Comparison of ENCODE assay signal across 8 cellular contexts in genomic region chr6:70956191-70956450, GRCh38. TPM values are rescaled to one million over a fixed set of nuclear protein-coding genes. Genes with fewer than 3 reads are reported as not detected.
DNase-seq lines count a peak whose midpoint lies in the region; ATAC-seq and TF ChIP-seq lines count a peak whose summit lies in the region.

No MANE protein-coding gene starts in this region.

- H3K4me3 Mint-ChIP-seq in activated CD4-positive, alpha-beta T cell treated with anti-CD3 and anti-CD28 coated beads, Interleukin-2, amount 10 ng/mL, durations not matched to agents 7 days and 5 days = peak overlapping the region; percentile 48
- H3K4me3 Mint-ChIP-seq in activated B cell treated with CpG ODN at 0.5 μM for 24 hours = peak overlapping the region; percentile 75

- H3K27me3 ChIP-seq in thyroid gland = no peaks in the 10 kb centered on the region

- H3K27ac ChIP-seq in thyroid gland = no peak overlapping the region

- H3K4me1 ChIP-seq in thyroid gland = peaks cover 20 to 22% of the 10 kb centered on the region in 2 donors

- ATAC-seq in activated B cell treated with CpG ODN at 0.5 μM for 24 hours (ENCODE audit: low read depth) = no peak
- ATAC-seq in HG02970 (IDR thresholded peaks at IDR 0.05; ENCODE audit: low FRiP score, unreplicated experiment) = no peak

- no peak for DNase-seq in activated CD4-positive, alpha-beta T cell treated with anti-CD3 and anti-CD28 coated beads, Interleukin-2, amount 10 ng/mL, durations not matched to agents 7 days and 5 days
- no peak for DNase-seq in activated CD4-positive, alpha-beta T cell treated with anti-CD3 and anti-CD28 coated beads for 4 hours
- DNase-seq in activated B cell treated with CpG ODN at 0.5 μM for 24 hours (no peak), thyroid gland (no peak), DMS53 treated with DMSO at 0.1 percent for 48 hours (lab: John Stamatoyannopoulos, UW; ENCODE audit: unreplicated experiment) (no peak), iPS-NIHi11 (ENCODE audit: low spot score) (no peak)

- intact Hi-C loops in activated B cell treated with CpG ODN at 0.5 μM for 24 hours (cut with micrococcal nuclease) (loop anchor here (1.0 to 2.0 kb wide), 3 partner anchors 71 to 393 kb away; no protein-coding TSS in a partner anchor), thyroid gland (cut with DNase I) (no loop called here)

- H3K4me3 ChIP-seq in iPS-18c (ENCODE audit: insufficient read depth, low read depth, low read length) = peak overlapping the region; percentile 73
- peak overlapping the region; percentile 21 to 43 (median 35) for H3K4me3 ChIP-seq in thyroid gland (replicated peaks in 1 of 3)

- H3K9me3 ChIP-seq in iPS-18c (ENCODE audit: control insufficient read depth, insufficient read depth, low read length) (no peaks in the 10 kb centered on the region), thyroid gland (no peaks in the 10 kb centered on the region)

- no peaks in the 10 kb centered on the region for H3K36me3 ChIP-seq in thyroid gland

- no peaks in the 10 kb centered on the region for H3K9me3 Mint-ChIP-seq in activated CD4-positive, alpha-beta T cell treated with anti-CD3 and anti-CD28 coated beads, Interleukin-2, amount 10 ng/mL, durations not matched to agents 7 days and 5 days
- no peaks in the 10 kb centered on the region for H3K9me3 Mint-ChIP-seq in activated B cell treated with CpG ODN at 0.5 μM for 24 hours

- H3K27me3 Mint-ChIP-seq in activated CD4-positive, alpha-beta T cell treated with anti-CD3 and anti-CD28 coated beads, Interleukin-2, amount 10 ng/mL, durations not matched to agents 7 days and 5 days = peaks cover 79% of the 10 kb centered on the region
- peaks cover 50% of the 10 kb centered on the region for H3K27me3 Mint-ChIP-seq in activated B cell treated with CpG ODN at 0.5 μM for 24 hours

- no peaks in the 10 kb centered on the region for H3K36me3 Mint-ChIP-seq in activated CD4-positive, alpha-beta T cell treated with anti-CD3 and anti-CD28 coated beads, Interleukin-2, amount 10 ng/mL, durations not matched to agents 7 days and 5 days (ENCODE audit: low read depth)
- H3K36me3 Mint-ChIP-seq in activated B cell treated with CpG ODN at 0.5 μM for 24 hours (ENCODE audit: low read depth) = no peaks in the 10 kb centered on the region

- 3 to 10% methylated on average over 2 to 17 of the region's 27 CpGs for WGBS in thyroid gland, 2 donors

- CTCF ChIA-PET in activated CD4-positive, alpha-beta T cell treated with anti-CD3 and anti-CD28 coated beads, Interleukin-2, amount 10 ng/mL, durations not matched to agents 7 days and 5 days (lab: Charles Lee) = interaction anchor here (0.8 to 1.3 kb wide), 8 partner anchors 11 to 1090 kb away, joined by 3 to 4 read pairs (median 3); partner anchors contain the start of gene COL19A1
- CTCF ChIA-PET in activated B cell treated with CpG ODN at 0.5 μM for 24 hours (lab: Charles Lee) = interaction anchor here (0.7 to 2.7 kb wide), 16 partner anchors 11 to 736 kb away, joined by 3 to 38 read pairs (median 4); no protein-coding TSS in a partner anchor

- TF ChIP-seq CTCF in activated B cell treated with CpG ODN at 0.5 μM for 24 hours (IDR thresholded peaks at IDR 0.05) (no peak), thyroid gland (IDR thresholded peaks at IDR 0.05) (peak in 1 of 6 experiments; percentile 1)

- no peak overlapping the region for H3K27ac Mint-ChIP-seq in activated CD4-positive, alpha-beta T cell treated with anti-CD3 and anti-CD28 coated beads, Interleukin-2, amount 10 ng/mL, durations not matched to agents 7 days and 5 days
- no peak overlapping the region for H3K27ac Mint-ChIP-seq in activated B cell treated with CpG ODN at 0.5 μM for 24 hours

- no peak for TF ChIP-seq POLR2A in thyroid gland (IDR thresholded peaks at IDR 0.05)

- H3K4me1 Mint-ChIP-seq in activated CD4-positive, alpha-beta T cell treated with anti-CD3 and anti-CD28 coated beads, Interleukin-2, amount 10 ng/mL, durations not matched to agents 7 days and 5 days = peaks cover 11% of the 10 kb centered on the region
- H3K4me1 Mint-ChIP-seq in activated B cell treated with CpG ODN at 0.5 μM for 24 hours = peaks cover 21% of the 10 kb centered on the region

- POLR2A ChIA-PET in activated CD4-positive, alpha-beta T cell treated with anti-CD3 and anti-CD28 coated beads, Interleukin-2, amount 10 ng/mL, durations not matched to agents 7 days and 5 days (lab: Charles Lee) = interaction anchor here (0.6 kb wide), 1 partner anchor 135 kb away, joined by 3 read pairs; no protein-coding TSS in a partner anchor
- POLR2A ChIA-PET in activated B cell treated with CpG ODN at 0.5 μM for 24 hours (lab: Charles Lee) = no interaction called here

RNA-seq across cellular contexts. Expression of gene B3GAT2, which starts 0.7 kb away (rescaled TPM):
- under 1 TPM in 1 of 2 experiments, not detected in 1; 0.05 TPM for total RNA-seq in activated CD4-positive, alpha-beta T cell treated with anti-CD3 and anti-CD28 coated beads, Interleukin-2, amount 10 ng/mL, durations not matched to agents 7 days and 5 days
- total RNA-seq in activated B cell treated with CpG ODN at 0.5 μM for 24 hours (not detected in 2 replicates), thyroid gland (not detected)
